ENCODE assay signal across 23 cellular contexts in the genomic region with DNA sequence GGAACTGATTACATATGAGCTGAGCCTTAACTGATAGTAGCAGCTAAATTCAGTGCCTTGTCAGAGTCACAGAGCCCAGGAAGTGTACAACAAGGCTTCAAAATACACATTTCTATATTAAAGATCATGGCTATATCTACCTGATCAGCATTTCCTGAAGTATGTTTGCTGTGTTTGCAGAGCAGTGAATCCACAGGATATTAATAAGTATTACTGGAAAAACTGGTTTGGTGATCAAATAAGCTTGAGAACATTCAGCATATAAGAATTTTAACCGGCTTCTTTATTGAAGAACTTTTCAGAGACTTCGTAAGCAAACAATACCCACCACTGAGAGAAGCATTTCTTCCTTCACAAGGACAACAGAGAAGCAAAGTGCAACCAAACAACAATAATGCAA.
DNase-seq lines count a peak whose midpoint lies in the region; ATAC-seq, FAIRE-seq and TF ChIP-seq lines count a peak whose summit lies in the region.
"Had no signal": no experiment of that assay in that cellular context is flagged by ENCODE, and none has a peak within 500 bp of the region (broad histone marks: within the 10 kb centered on the region; RNA-seq: fewer than 3 reads in every experiment).

No MANE protein-coding gene starts in this region.

- peak; percentile 59 for ATAC-seq in left lung
- ATAC-seq: activated CD8-positive, alpha-beta T cell treated with anti-CD3 and anti-CD28 coated beads, Interleukin-2, amount 10 ng/mL, durations not matched to agents 7 days and 5 days; natural killer cell had no signal

- H3K27me3 ChIP-seq in bronchial epithelial cell (ENCODE audit: control insufficient read depth, insufficient read depth, low read length) (no peaks in the 10 kb centered on the region), left lung (no peaks in the 10 kb centered on the region), colonic mucosa (no peaks in the 10 kb centered on the region)
- H3K27me3 ChIP-seq: BLaER1 treated with 17β-estradiol and CSF1 and Interleukin-3, amounts not matched to agents 10 nM and 100 nM had no signal

- H3K9ac ChIP-seq in colonic mucosa (ENCODE audit: low read depth in 2 of 2, low read length in 2 of 2): no peak overlapping the region
- H3K9ac ChIP-seq: BLaER1 treated with 17β-estradiol and CSF1 and Interleukin-3, amounts not matched to agents 10 nM and 100 nM; SK-N-SH had no signal

- H3K27ac ChIP-seq in left lung (peak overlapping the region in 1 of 2 donors; percentile 50), colonic mucosa (no peak overlapping the region)
- H3K27ac ChIP-seq: BLaER1 treated with 17β-estradiol and CSF1 and Interleukin-3, amounts not matched to agents 10 nM and 100 nM had no signal

- H3K36me3 ChIP-seq in bronchial epithelial cell (ENCODE audit: control insufficient read depth, insufficient read depth, low read length): no peaks in the 10 kb centered on the region
- no peaks in the 10 kb centered on the region for H3K36me3 ChIP-seq in left lung
- H3K36me3 ChIP-seq in colonic mucosa: no peaks in the 10 kb centered on the region
- H3K36me3 ChIP-seq: BLaER1 treated with 17β-estradiol and CSF1 and Interleukin-3, amounts not matched to agents 10 nM and 100 nM had no signal

- no peak overlapping the region for H3K4me3 ChIP-seq in bronchial epithelial cell (ENCODE audit: low read depth, low read length)
- H3K4me3 ChIP-seq in left lung: no peak overlapping the region
- no peak overlapping the region for H3K4me3 ChIP-seq in colonic mucosa
- H3K4me3 ChIP-seq: BLaER1 treated with 17β-estradiol and CSF1 and Interleukin-3, amounts not matched to agents 10 nM and 100 nM had no signal

- no peaks in the 10 kb centered on the region for H3K9me3 ChIP-seq in left lung
- H3K9me3 ChIP-seq in colonic mucosa: no peaks in the 10 kb centered on the region
- H3K9me3 ChIP-seq: BLaER1 treated with 17β-estradiol and CSF1 and Interleukin-3, amounts not matched to agents 10 nM and 100 nM; SK-N-SH had no signal

- H3K4me1 ChIP-seq in left lung (no peaks in the 10 kb centered on the region), colonic mucosa (no peaks in the 10 kb centered on the region)

- intact Hi-C loops in left lung (cut with DNase I): no loop called here
- intact Hi-C loops in colonic mucosa (cut with DNase I): no loop called here

- no peak for TF ChIP-seq CTCF in bronchial epithelial cell (IDR thresholded peaks at IDR 0.05; ENCODE audit: insufficient read depth, low read length, severe bottlenecking)
- TF ChIP-seq CTCF in left lung (IDR thresholded peaks at IDR 0.05): no peak
- TF ChIP-seq CTCF in colonic mucosa (IDR thresholded peaks at IDR 0.05): no peak

- FAIRE-seq in bronchial epithelial cell (lab: Jason Lieb, UNC): no peak
- FAIRE-seq: small intestine had no signal

- DNase-seq in DMS53 (lab: John Stamatoyannopoulos, UW): peak; percentile 89
- peak; percentile 43 to 50 for DNase-seq in NCI-H526 (lab: John Stamatoyannopoulos, UW)
- DNase-seq in bronchial epithelial cell (ENCODE audit: low read depth): peak; percentile 94
- DNase-seq in left lung: no peak
- DNase-seq in colonic mucosa: no peak
- no peak for DNase-seq in stimulated activated CD4-positive, alpha-beta T cell treated with anti-CD3 and anti-CD28 coated beads, Interleukin-2, amount 100 ng/mL, for 24 hours
- no peak for DNase-seq in T1000 (lab: John Stamatoyannopoulos, UW)
- DNase-seq: activated CD8-positive, alpha-beta T cell treated with anti-CD3 and anti-CD28 coated beads, Interleukin-2, amount 10 ng/mL, durations not matched to agents 7 days and 5 days; anterior cingulate cortex; COR-L47; endodermal cell; hypothalamus; KBM-7; natural killer cell; NCI-H1694; NCI-H2171 treated with DMSO at 0.1 percent for 48 hours; NCI-H774; occipital lobe; RPMI8226; SK-N-SH; small intestine; stimulated activated CD4-positive, alpha-beta T cell treated with anti-CD3 and anti-CD28 coated beads, Interleukin-2, amount 100 ng/mL, for 48 hours had no signal

Comparison
In these comparisons a context has a peak if more than half of its experiments do, and no peak if none do; other contexts are left out.
1. DNase-seq: peak in DMS53 (single experiment), NCI-H526 (2 of 2) and bronchial epithelial cell (single experiment); none in left lung (0 of 2), colonic mucosa (single experiment), stimulated activated CD4-positive, alpha-beta T cell treated with anti-CD3 and anti-CD28 coated beads, Interleukin-2, amount 100 ng/mL, for 24 hours (0 of 2) and T1000 (single experiment).